ENCODE assay signal across 1 cellular context in genomic region chr12:57001448-57001906, GRCh38.
A peak's percentile ranks its signal among the peaks of the same experiment; 100 is the strongest.
TF ChIP-seq lines count a peak whose summit lies in the region.

No MANE protein-coding gene starts in this region.

TF ChIP-seq in K562, 482 proteins besides CTCF, POLR2A, EP300 and RAD21 (continued from another document and continues in another):
- no peak for TF ChIP-seq CREB5 (CRISPR knock-in tag; IDR thresholded peaks at IDR 0.05)
- 0 out of 4 replicates have a peak, but pooled peaks of 1 of the 2 experiments have one; percentile 30 for TF ChIP-seq ZMIZ1 (IDR thresholded peaks at IDR 0.05; ENCODE audit: low read depth in 2 of 2, low read length in 2 of 2)
- TF ChIP-seq ZNF41 (CRISPR knock-in tag; conservative IDR thresholded peaks at IDR 0.05) = no peak
- TF ChIP-seq E2F8 (IDR thresholded peaks at IDR 0.05; ENCODE audit: low read depth, partially characterized antibody) = no peak
- no peak for TF ChIP-seq ZBTB12 (CRISPR knock-in tag; IDR thresholded peaks at IDR 0.05)
- TF ChIP-seq SFPQ (IDR thresholded peaks at IDR 0.05; ENCODE audit: low read depth, low read length) = no peak
- TF ChIP-seq ARID3B (CRISPR knock-in tag; IDR thresholded peaks at IDR 0.05; ENCODE audit: borderline replicate concordance) = no peak
- TF ChIP-seq SNIP1 (IDR thresholded peaks at IDR 0.05; ENCODE audit: low read depth) = no peak
- TF ChIP-seq ETV1 (tag; conservative IDR thresholded peaks at IDR 0.05; ENCODE audit: low read depth) = 0 out of 2 replicates have a peak, but pooled peaks have one; percentile 7
- no peak for TF ChIP-seq THRAP3 (IDR thresholded peaks at IDR 0.05; ENCODE audit: borderline replicate concordance)
- no peak for TF ChIP-seq TARDBP (IDR thresholded peaks at IDR 0.05)
- no peak for TF ChIP-seq SAP30 (IDR thresholded peaks at IDR 0.05; ENCODE audit: borderline replicate concordance, insufficient read depth, low read depth, low read length, poor library complexity, severe bottlenecking)
- no peak for TF ChIP-seq PTRF (tag; IDR thresholded peaks at IDR 0.05)
- peak; percentile 48; the same call in 1 of the 2 replicates for TF ChIP-seq SMARCA4 (IDR thresholded peaks at IDR 0.05)
- TF ChIP-seq SETDB1 (IDR thresholded peaks at IDR 0.05; ENCODE audit: low read length) = no peak
- no peak for TF ChIP-seq ZNF766 (CRISPR knock-in tag; conservative IDR thresholded peaks at IDR 0.05)
- no peak for TF ChIP-seq PBX2 (CRISPR knock-in tag; IDR thresholded peaks at IDR 0.05; ENCODE audit: low read depth)
- TF ChIP-seq PBX2 (tag; conservative IDR thresholded peaks at IDR 0.05; ENCODE audit: low read depth) = peak; percentile 42; the same call in 1 of the 2 replicates
- TF ChIP-seq CCNT2 (IDR thresholded peaks at IDR 0.05; ENCODE audit: borderline replicate concordance, extremely low read depth, insufficient read length, low read depth, low read length) = no peak
- TF ChIP-seq FOXK2 (conservative IDR thresholded peaks at IDR 0.05 in 1 of 2, IDR thresholded peaks at IDR 0.05 in 1 of 2; ENCODE audit: low read depth in 2 of 2) = no peak; a peak in 1 of 4 replicates
- no peak for TF ChIP-seq MCM2 (IDR thresholded peaks at IDR 0.05; ENCODE audit: low read depth)
- no peak for TF ChIP-seq ZNF165 (CRISPR knock-in tag; IDR thresholded peaks at IDR 0.05; ENCODE audit: borderline replicate concordance)
- TF ChIP-seq E2F3 (CRISPR knock-in tag; IDR thresholded peaks at IDR 0.05) = no peak
- TF ChIP-seq ZNF764 (CRISPR knock-in tag; IDR thresholded peaks at IDR 0.05; ENCODE audit: low read depth) = no peak
- no peak for TF ChIP-seq NFYB (IDR thresholded peaks at IDR 0.05; ENCODE audit: extremely low read depth, insufficient read length)
- no peak for TF ChIP-seq HNRNPH1 (optimal IDR thresholded peaks at IDR 0.05; ENCODE audit: low read depth, low read length)
- TF ChIP-seq RNF219 (CRISPR knock-in tag; IDR thresholded peaks at IDR 0.05) = no peak
- no peak for TF ChIP-seq MTA2 (IDR thresholded peaks at IDR 0.05; ENCODE audit: low read depth)
- TF ChIP-seq ZNF253 (CRISPR knock-in tag; conservative IDR thresholded peaks at IDR 0.05) = no peak
- TF ChIP-seq USF2 (CRISPR knock-in tag; IDR thresholded peaks at IDR 0.05) = no peak
- TF ChIP-seq RBM14 (IDR thresholded peaks at IDR 0.05; ENCODE audit: borderline replicate concordance, insufficient read depth, low read depth, low read length) = no peak
- TF ChIP-seq GATA2 (CRISPR knock-in tag; IDR thresholded peaks at IDR 0.05) = peak; percentile 35; the same call in 1 of the 2 replicates
- peak; percentile 92; the same call in 1 of the 2 replicates for TF ChIP-seq CTBP1 (IDR thresholded peaks at IDR 0.05; ENCODE audit: borderline replicate concordance)
- TF ChIP-seq GATAD2B (IDR thresholded peaks at IDR 0.05; ENCODE audit: borderline replicate concordance) = 0 out of 2 replicates have a peak, but pooled peaks have one; percentile 31
- peak; percentile 61 for TF ChIP-seq HDAC2 (IDR thresholded peaks at IDR 0.05)
- TF ChIP-seq ZFP36 (IDR thresholded peaks at IDR 0.05; ENCODE audit: low read depth, low read length, partially characterized antibody) = no peak
- TF ChIP-seq ZNF274 (IDR thresholded peaks at IDR 0.05; ENCODE audit: borderline replicate concordance, low read depth, low read length) = no peak
- no peak for TF ChIP-seq ILF3 (IDR thresholded peaks at IDR 0.05; ENCODE audit: borderline replicate concordance)
- no peak for TF ChIP-seq ZC3H11A (IDR thresholded peaks at IDR 0.05; ENCODE audit: low read depth, low read length)
- no peak for TF ChIP-seq BRD9 (IDR thresholded peaks at IDR 0.05; ENCODE audit: low read depth, partially characterized antibody)
- TF ChIP-seq HLTF (IDR thresholded peaks at IDR 0.05) = no peak
- TF ChIP-seq CREBBP (IDR thresholded peaks at IDR 0.05; ENCODE audit: low read depth, low read length) = no peak
- TF ChIP-seq CHD4 (IDR thresholded peaks at IDR 0.05; ENCODE audit: insufficient read depth, insufficient replicate concordance, low read depth, low read length, poor library complexity, severe bottlenecking) = no peak
- no peak for TF ChIP-seq BHLHE40 (IDR thresholded peaks at IDR 0.05; ENCODE audit: low read length)
- TF ChIP-seq TAL1 (IDR thresholded peaks at IDR 0.05) = no peak
- no peak for TF ChIP-seq NFRKB (IDR thresholded peaks at IDR 0.05; ENCODE audit: low read depth)
- TF ChIP-seq RAD51 (IDR thresholded peaks at IDR 0.05; ENCODE audit: borderline replicate concordance, low read depth) = no peak
- no peak for TF ChIP-seq ZNF561 (CRISPR knock-in tag; conservative IDR thresholded peaks at IDR 0.05)
